ENCODE assay signal across 21 cellular contexts in the genomic region with DNA sequence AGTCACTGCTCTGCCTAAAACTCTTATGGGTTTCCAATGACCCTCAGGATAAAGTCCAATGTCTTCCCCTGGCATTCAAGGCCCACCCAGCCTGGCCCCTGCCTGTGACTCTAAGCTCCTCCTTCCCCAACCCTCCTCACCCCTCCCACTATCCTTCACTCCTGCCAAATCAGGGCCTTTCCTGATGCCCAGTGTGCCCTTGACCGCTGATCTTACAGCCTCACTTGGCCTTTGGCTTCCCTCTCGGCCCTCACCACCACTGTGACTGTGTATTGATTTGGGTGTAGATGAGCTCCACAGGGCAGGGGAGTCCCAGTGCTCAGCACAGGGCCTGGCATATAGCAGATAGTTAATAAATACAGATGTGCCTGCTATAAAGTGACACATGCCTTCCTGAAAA.
"Had no signal": no experiment of that assay in that cellular context is flagged by ENCODE, and none has a peak within 500 bp of the region (broad histone marks: within the 10 kb centered on the region; RNA-seq: fewer than 3 reads in every experiment).

No MANE protein-coding gene starts in this region.

- H3K36me3 ChIP-seq: cardiac muscle cell, ovary, right lobe of liver, spleen, thyroid gland had no signal

- H3K27ac Mint-ChIP-seq: activated T-helper 17 cell treated with anti-CD3 and anti-CD28 coated beads, Interleukin-2, amount 50 U/mL, for 72 hours; stimulated activated naive B cell treated with anti-CD40 and anti-IgM and Interleukin-4, amounts not matched to agents 10 μg/mL and 1 μg/mL and 100 μg/mL, for 72 hours; T-helper 2 cell treated with Interferon-gamma antibody and Interleukin-4, amounts not matched to agents 5 μg/mL and 100 μg/mL, for 36 hours had no signal

- H3K27me3 ChIP-seq: cardiac muscle cell, ovary, right lobe of liver, thyroid gland had no signal

- H3K9me3 Mint-ChIP-seq: activated T-helper 17 cell treated with anti-CD3 and anti-CD28 coated beads, Interleukin-2, amount 50 U/mL, for 72 hours had no signal

- DNase-seq: activated CD4-positive, alpha-beta T cell treated with anti-CD3 and anti-CD28 coated beads for 4 hours; activated naive CD4-positive, alpha-beta T cell treated with anti-CD3 and anti-CD28 coated beads, Interleukin-2, amount 50 U/mL, for 16 hours; activated T-cell treated with anti-CD3 and anti-CD28 coated beads for 4 hours; amygdala; dorsolateral prefrontal cortex; foreskin keratinocyte; glutamatergic neuron; hippocampal formation; ovary; psoas muscle; SHP77; spleen; stimulated activated CD4-positive, alpha-beta T cell treated with anti-CD3 and anti-CD28 coated beads, Interleukin-4, amount 100 ng/mL, for 4 hours; stimulated activated naive B cell treated with anti-CD40 and anti-IgM and Interleukin-4, amounts not matched to agents 10 μg/mL and 1 μg/mL and 100 μg/mL, for 72 hours; thyroid gland had no signal

- H3K36me3 Mint-ChIP-seq: stimulated activated naive B cell treated with anti-CD40 and anti-IgM and Interleukin-4, amounts not matched to agents 10 μg/mL and 1 μg/mL and 100 μg/mL, for 72 hours; WTC11 had no signal

- H3K9me3 ChIP-seq: ovary, psoas muscle, right lobe of liver, thyroid gland had no signal

- H3K4me3 ChIP-seq: cardiac muscle cell, dorsolateral prefrontal cortex, ovary, psoas muscle, right lobe of liver, SK-N-MC, spleen, thyroid gland had no signal

- ATAC-seq: activated T-helper 17 cell treated with anti-CD3 and anti-CD28 coated beads, Interleukin-2, amount 50 U/mL, for 72 hours; foreskin keratinocyte; psoas muscle; right lobe of liver; stimulated activated naive B cell treated with anti-CD40 and anti-IgM and Interleukin-4, amounts not matched to agents 10 μg/mL and 1 μg/mL and 100 μg/mL, for 72 hours; WTC11 had no signal

- H3K4me3 Mint-ChIP-seq: activated T-helper 17 cell treated with anti-CD3 and anti-CD28 coated beads, Interleukin-2, amount 50 U/mL, for 72 hours; stimulated activated naive B cell treated with anti-CD40 and anti-IgM and Interleukin-4, amounts not matched to agents 10 μg/mL and 1 μg/mL and 100 μg/mL, for 72 hours; WTC11 had no signal

- H3K4me1 ChIP-seq: foreskin keratinocyte, psoas muscle, right lobe of liver, thyroid gland had no signal

- H3K27ac ChIP-seq: cardiac muscle cell, dorsolateral prefrontal cortex, foreskin keratinocyte, ovary, psoas muscle, right lobe of liver, spleen, thyroid gland had no signal
